In the genomic region with DNA sequence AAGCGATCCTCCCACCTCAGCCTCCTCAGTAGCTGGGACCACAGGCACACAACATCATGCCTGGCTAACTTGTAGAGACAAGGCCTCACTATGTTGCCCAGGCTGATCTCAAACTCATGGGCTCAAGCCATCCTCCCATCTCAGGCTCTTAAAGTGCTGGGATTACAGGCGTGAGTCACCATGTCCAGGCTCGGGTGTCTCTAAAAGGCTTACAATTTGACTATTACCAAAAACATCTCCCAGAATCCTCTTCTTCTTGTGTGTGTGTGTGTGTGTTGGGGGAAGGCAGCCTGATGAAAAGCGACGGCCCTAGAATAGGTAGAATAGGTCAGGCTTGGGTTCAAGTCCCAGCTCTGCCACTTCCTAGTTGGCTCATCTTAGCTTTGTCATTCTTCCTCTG, we compare ENCODE assay signal across 20 cellular contexts. TPM values are rescaled to one million over a fixed set of nuclear protein-coding genes. Genes with fewer than 3 reads are reported as not detected.
DNase-seq lines count a peak whose midpoint lies in the region; ATAC-seq and TF ChIP-seq lines count a peak whose summit lies in the region.
"Had no signal": no experiment of that assay in that cellular context is flagged by ENCODE, and none has a peak within 500 bp of the region (broad histone marks: within the 10 kb centered on the region; RNA-seq: fewer than 3 reads in every experiment).

No MANE protein-coding gene starts in this region.

- H3K79me2 ChIP-seq in SK-N-SH (ENCODE audit: insufficient read depth), result no peaks in the 10 kb centered on the region

- no peaks in the 10 kb centered on the region for H3K4me1 Mint-ChIP-seq in MCF 10A (ENCODE audit: insufficient read depth, unreplicated experiment)

- H3K4me3 Mint-ChIP-seq in MCF 10A (ENCODE audit: unreplicated experiment), result no peak overlapping the region
- H3K4me3 Mint-ChIP-seq: activated CD8-positive, alpha-beta T cell treated with anti-CD3 and anti-CD28 coated beads, Interleukin-2, amount 10 ng/mL, durations not matched to agents 7 days and 5 days; dendritic cell treated with granulocyte-macrophage colony-stimulating factor and Interleukin-4, amounts not matched to agents 40 ng/mL and 50 ng/mL, for 4 days; stimulated activated effector memory CD8-positive, alpha-beta T cell treated with anti-CD3 and anti-CD28 coated beads, Interleukin-12 subunit alpha, Interleukin-12 subunit beta, amount 100 ng/mL, for 72 hours had no signal

- H3F3A ChIP-seq in SK-N-SH (replicated peaks; ENCODE audit: insufficient read depth), result no peaks in the 10 kb centered on the region

- CTCF ChIA-PET in MCF 10A (lab: Yijun Ruan, JAX) (interaction anchor here (0.9 kb wide), 1 partner anchor 79 kb away, joined by 3 read pairs; no protein-coding TSS in a partner anchor), SK-N-SH (lab: Yijun Ruan, JAX) (interaction anchor here (0.6 to 6.5 kb wide), 5 partner anchors 14 to 145 kb away, joined by 3 to 71 read pairs (median 4); no protein-coding TSS in a partner anchor)

- no peaks in the 10 kb centered on the region for H3K36me3 Mint-ChIP-seq in MCF 10A (ENCODE audit: insufficient read depth, unreplicated experiment)
- H3K36me3 Mint-ChIP-seq: stimulated activated effector memory CD8-positive, alpha-beta T cell treated with anti-CD3 and anti-CD28 coated beads, Interleukin-12 subunit alpha, Interleukin-12 subunit beta, amount 100 ng/mL, for 72 hours had no signal

- 65% methylated on average over 5 of the region's 5 CpGs for WGBS in SK-N-SH (ENCODE audit: low lambda C conversion rate)
- 75 to 85% methylated on average over 5 of the region's 5 CpGs for WGBS in testis, 2 donors
- 74 to 100% methylated on average over 1 to 3 of the region's 5 CpGs for WGBS in gastroesophageal sphincter (ENCODE audit: low coverage in 1 of 2), 2 donors

- H3K27ac ChIP-seq in breast epithelium (no peak overlapping the region), SK-N-SH (ENCODE audit: low read depth in 2 of 2, low read length in 1 of 2) (no peak overlapping the region), testis (no peak overlapping the region), gastroesophageal sphincter (no peak overlapping the region)
- H3K27ac ChIP-seq: HL-60, KMS-11, left ventricle myocardium inferior had no signal

- no peak for TF ChIP-seq POLR2A in breast epithelium (IDR thresholded peaks at IDR 0.05)
- no peak for TF ChIP-seq POLR2A in testis (IDR thresholded peaks at IDR 0.05)
- TF ChIP-seq POLR2A in gastroesophageal sphincter (IDR thresholded peaks at IDR 0.05), result no peak

- H3K9me2 ChIP-seq in SK-N-SH, result no peaks in the 10 kb centered on the region

- peak overlapping the region; percentile 70; the same call in 1 of the 2 replicates for H2AFZ ChIP-seq in SK-N-SH (ENCODE audit: low read depth)

- H3K36me3 ChIP-seq in breast epithelium (no peaks in the 10 kb centered on the region), SK-N-SH (replicated peaks in 1 of 2; ENCODE audit: control insufficient read depth in 1 of 2, insufficient read depth in 2 of 2, low read length in 1 of 2) (no peaks in the 10 kb centered on the region), testis (ENCODE audit: low read depth, missing control alignments) (no peaks in the 10 kb centered on the region), gastroesophageal sphincter (no peaks in the 10 kb centered on the region)

- H3K4me1 ChIP-seq in breast epithelium (no peaks in the 10 kb centered on the region), SK-N-SH (ENCODE audit: control insufficient read depth in 1 of 2, insufficient read depth in 2 of 2, low read depth in 1 of 2, low read length in 1 of 2) (no peaks in the 10 kb centered on the region; a peak in 1 of 4 replicates), testis (peaks cover 3% of the 10 kb centered on the region), gastroesophageal sphincter (peaks cover 0 to 18% (median 0%) of the 10 kb centered on the region in 3 donors)

- no peaks in the 10 kb centered on the region for H4K20me1 ChIP-seq in SK-N-SH (ENCODE audit: insufficient read depth)

- H3K27me3 ChIP-seq in breast epithelium (no peaks in the 10 kb centered on the region), SK-N-SH (ENCODE audit: insufficient read depth) (no peaks in the 10 kb centered on the region), testis (no peaks in the 10 kb centered on the region), gastroesophageal sphincter (no peaks in the 10 kb centered on the region)

- H3K9ac ChIP-seq in SK-N-SH, result no peak overlapping the region
- H3K9ac ChIP-seq: KMS-11 had no signal

- TF ChIP-seq CTCF in MCF 10A (IDR thresholded peaks at IDR 0.05; ENCODE audit: unreplicated experiment), result no peak
- no peak for TF ChIP-seq CTCF in breast epithelium (IDR thresholded peaks at IDR 0.05)
- no peak for TF ChIP-seq CTCF in SK-N-SH (IDR thresholded peaks at IDR 0.05)
- no peak for TF ChIP-seq CTCF in fibroblast of mammary gland (conservative IDR thresholded peaks at IDR 0.05; ENCODE audit: control insufficient read depth, insufficient read depth, low read depth, low read length)
- no peak for TF ChIP-seq CTCF in testis (IDR thresholded peaks at IDR 0.05)
- TF ChIP-seq CTCF in gastroesophageal sphincter (IDR thresholded peaks at IDR 0.05), result no peak

- no peak overlapping the region for H3K4me2 ChIP-seq in SK-N-SH
- H3K4me2 ChIP-seq: KMS-11 had no signal

- intact Hi-C loops in MCF 10A (cut with micrococcal nuclease), result no loop called here
- intact Hi-C loops in breast epithelium (cut with DNase I; ENCODE audit: low total_unique reads), result no loop called here
- intact Hi-C loops in testis (cut with DNase I; ENCODE audit: low total_unique reads), result no loop called here

- no peak for ATAC-seq in gastroesophageal sphincter
- ATAC-seq: activated CD8-positive, alpha-beta T cell treated with anti-CD3 and anti-CD28 coated beads, Interleukin-2, amount 10 ng/mL, durations not matched to agents 7 days and 5 days; esophagus mucosa; stimulated activated effector memory CD8-positive, alpha-beta T cell treated with anti-CD3 and anti-CD28 coated beads, Interleukin-12 subunit alpha, Interleukin-12 subunit beta, amount 100 ng/mL, for 72 hours had no signal

- H3K27ac Mint-ChIP-seq in MCF 10A (ENCODE audit: low read depth, unreplicated experiment), result no peak overlapping the region
- H3K27ac Mint-ChIP-seq: activated CD8-positive, alpha-beta T cell treated with anti-CD3 and anti-CD28 coated beads, Interleukin-2, amount 10 ng/mL, durations not matched to agents 7 days and 5 days; dendritic cell treated with granulocyte-macrophage colony-stimulating factor and Interleukin-4, amounts not matched to agents 40 ng/mL and 50 ng/mL, for 4 days; stimulated activated effector memory CD8-positive, alpha-beta T cell treated with anti-CD3 and anti-CD28 coated beads, Interleukin-12 subunit alpha, Interleukin-12 subunit beta, amount 100 ng/mL, for 72 hours had no signal

- BruUV-seq in MCF 10A (replicated peaks; lab: Mats Ljungman, UMichigan), result no TSS peak

- H3K9me3 Mint-ChIP-seq in MCF 10A (ENCODE audit: unreplicated experiment), result no peaks in the 10 kb centered on the region
- H3K9me3 Mint-ChIP-seq: dendritic cell treated with granulocyte-macrophage colony-stimulating factor and Interleukin-4, amounts not matched to agents 40 ng/mL and 50 ng/mL, for 4 days; stimulated activated effector memory CD8-positive, alpha-beta T cell treated with anti-CD3 and anti-CD28 coated beads, Interleukin-12 subunit alpha, Interleukin-12 subunit beta, amount 100 ng/mL, for 72 hours had no signal

- peak; percentile 33 for DNase-seq in MCF 10A (ENCODE audit: unreplicated experiment)
- no peak for DNase-seq in breast epithelium (ENCODE audit: low spot score in 2 of 2)
- DNase-seq in SK-N-SH, result no peak
- peak; percentile 56 for DNase-seq in fibroblast of mammary gland (ENCODE audit: low read depth)
- peak; percentile 48 for DNase-seq in stromal cell of bone marrow (ENCODE audit: low read depth)
- DNase-seq in testis, result no peak
- no peak for DNase-seq in SK-N-DZ (ENCODE audit: low spot score)
- DNase-seq: activated CD8-positive, alpha-beta T cell treated with anti-CD3 and anti-CD28 coated beads, Interleukin-2, amount 10 ng/mL, durations not matched to agents 7 days and 5 days; amniotic stem cell; left ventricle myocardium inferior; NCI-H1694 treated with DMSO at 0.1 percent for 48 hours; NCI-H524 treated with DMSO at 0.1 percent for 48 hours; small intestine had no signal

- no peak overlapping the region for H3K4me3 ChIP-seq in breast epithelium
- no peak overlapping the region for H3K4me3 ChIP-seq in SK-N-SH (ENCODE audit: low read depth in 2 of 2, low read length in 1 of 2)
- H3K4me3 ChIP-seq in fibroblast of mammary gland (ENCODE audit: control insufficient read depth, low read depth, low read length), result no peak overlapping the region
- no peak overlapping the region for H3K4me3 ChIP-seq in testis
- no peak overlapping the region for H3K4me3 ChIP-seq in gastroesophageal sphincter
- H3K4me3 ChIP-seq: left ventricle myocardium inferior had no signal

- POLR2A ChIA-PET in MCF 10A (lab: Yijun Ruan, JAX) (no interaction called here), SK-N-SH (lab: Yijun Ruan, JAX) (no interaction called here)

- TF ChIP-seq RAD21 in SK-N-SH (IDR thresholded peaks at IDR 0.05; ENCODE audit: low read length), result no peak

- H3K9me3 ChIP-seq in breast epithelium (no peaks in the 10 kb centered on the region), SK-N-SH (no peaks in the 10 kb centered on the region), testis (no peaks in the 10 kb centered on the region), gastroesophageal sphincter (no peaks in the 10 kb centered on the region)
- H3K9me3 ChIP-seq: left ventricle myocardium inferior had no signal

- TF ChIP-seq EP300 in SK-N-SH (IDR thresholded peaks at IDR 0.05; ENCODE audit: borderline replicate concordance in 1 of 2, low read depth in 1 of 2, low read length in 1 of 2), result no peak
- no peak for TF ChIP-seq EP300 in gastroesophageal sphincter (IDR thresholded peaks at IDR 0.05)

- H3K27me3 Mint-ChIP-seq in MCF 10A (ENCODE audit: insufficient read depth, unreplicated experiment), result peaks cover 11% of the 10 kb centered on the region

RNA-seq across cellular contexts. Expression of a gene that starts 16.8 kb away (rescaled TPM):
- total RNA-seq in MCF 10A (2022), result not detected in 2 replicates
- total RNA-seq in breast epithelium, result 1 to 10 TPM in 1 of 3 donors, under 1 TPM in 1, not detected in 1; 0.59 to 2.0 TPM
- 1.3 and 1.7 TPM in 2 replicates for polyA plus RNA-seq in SK-N-SH (2012; rRNA removed)
- 1.4 and 1.5 TPM in 2 replicates for polyA plus RNA-seq in SK-N-SH (2012; cell fraction: cytosol; rRNA removed)
- 1.7 and 2.2 TPM in 2 replicates for polyA plus RNA-seq in SK-N-SH (2012; cell fraction: nucleus; rRNA removed)
- 10 to 100 TPM in 1 of 2 donors, 1 to 10 TPM in 1; 7.4 to 14.8 TPM for total RNA-seq in testis
- polyA plus RNA-seq in testis (ENCODE audit: insufficient read depth, low read depth, low replicate concordance), result 25.1 TPM
- 1 to 10 TPM in 1 of 4 donors, under 1 TPM in 3; 0.16 to 9.2 (median 0.70) TPM for total RNA-seq in gastroesophageal sphincter
- polyA plus RNA-seq in SK-N-DZ (2014; cell fraction: cytosol; rRNA removed), result 18.3 and 21.3 TPM in 2 replicates
- 9.6 and 10.6 TPM in 2 replicates for polyA plus RNA-seq in SK-N-DZ (2014; cell fraction: nucleus; rRNA removed)
- total RNA-seq: activated CD8-positive, alpha-beta T cell treated with anti-CD3 and anti-CD28 coated beads, Interleukin-2, amount 10 ng/mL, durations not matched to agents 7 days and 5 days had no signal

RNA-seq across cellular contexts. Expression of a gene that starts 24.5 kb away (rescaled TPM):
- total RNA-seq in MCF 10A (2022), result not detected in 2 replicates
- not detected for total RNA-seq in breast epithelium
- polyA plus RNA-seq in SK-N-SH (2012; rRNA removed), result not detected in 2 replicates
- not detected in 2 replicates for polyA plus RNA-seq in SK-N-SH (2012; cell fraction: cytosol; rRNA removed)
- not detected in 2 replicates for polyA plus RNA-seq in SK-N-SH (2012; cell fraction: nucleus; rRNA removed)
- under 1 TPM in 1 of 2 donors, not detected in 1; 0.94 TPM for total RNA-seq in testis
- polyA plus RNA-seq in testis (ENCODE audit: insufficient read depth, low read depth, low replicate concordance), result 3.6 TPM
- total RNA-seq in gastroesophageal sphincter, result not detected
- not detected in 2 replicates for polyA plus RNA-seq in SK-N-DZ (2014; cell fraction: cytosol; rRNA removed)
- polyA plus RNA-seq in SK-N-DZ (2014; cell fraction: nucleus; rRNA removed), result not detected in 2 replicates
- total RNA-seq: activated CD8-positive, alpha-beta T cell treated with anti-CD3 and anti-CD28 coated beads, Interleukin-2, amount 10 ng/mL, durations not matched to agents 7 days and 5 days; esophagus mucosa; left ventricle myocardium inferior; ureter had no signal

RNA-seq across cellular contexts. Expression of a gene that starts 50.0 kb away (rescaled TPM):
- total RNA-seq in MCF 10A (2022) (0.61 TPM in 1 of 2 replicates, not detected in the other), breast epithelium (1 to 10 TPM in 2 of 3 donors, under 1 TPM in 1; 0.98 to 3.1 (median 1.6) TPM), testis (1 to 10 TPM; 3.3 to 5.0 TPM), gastroesophageal sphincter (1 to 10 TPM in 3 of 4 donors, under 1 TPM in 1; 0.67 to 3.9 (median 3.7) TPM)
- polyA plus RNA-seq in SK-N-SH (2012; rRNA removed) (1.1 and 1.4 TPM in 2 replicates), testis (ENCODE audit: insufficient read depth, low read depth, low replicate concordance) (10.0 TPM)
- 1.4 and 1.6 TPM in 2 replicates for polyA plus RNA-seq in SK-N-SH (2012; cell fraction: cytosol; rRNA removed)
- polyA plus RNA-seq in SK-N-SH (2012; cell fraction: nucleus; rRNA removed), result 1.4 and 1.5 TPM in 2 replicates
- polyA plus RNA-seq in SK-N-DZ (2014; cell fraction: cytosol; rRNA removed), result 3.7 and 4.6 TPM in 2 replicates
- 0.33 and 2.4 TPM in 2 replicates for polyA plus RNA-seq in SK-N-DZ (2014; cell fraction: nucleus; rRNA removed)
- total RNA-seq: ureter had no signal

RNA-seq across cellular contexts. Expression of a gene that starts 59.1 kb away (rescaled TPM):
- 1,764 and 2,069 TPM in 2 replicates for total RNA-seq in MCF 10A (2022)
- total RNA-seq in breast epithelium, result under 1 TPM in 2 of 3 donors, not detected in 1; under 0.01 TPM
- polyA plus RNA-seq in SK-N-SH (2012; rRNA removed), result not detected in 2 replicates
- not detected in 2 replicates for polyA plus RNA-seq in SK-N-SH (2012; cell fraction: cytosol; rRNA removed)
- polyA plus RNA-seq in SK-N-SH (2012; cell fraction: nucleus; rRNA removed), result not detected in 2 replicates
- under 1 TPM; under 0.01 TPM for total RNA-seq in testis
- not detected for polyA plus RNA-seq in testis (ENCODE audit: insufficient read depth, low read depth, low replicate concordance)
- under 1 TPM in 1 of 4 donors, not detected in 3; under 0.01 TPM for total RNA-seq in gastroesophageal sphincter
- polyA plus RNA-seq in SK-N-DZ (2014; cell fraction: cytosol; rRNA removed), result not detected in 2 replicates
- polyA plus RNA-seq in SK-N-DZ (2014; cell fraction: nucleus; rRNA removed), result not detected in 2 replicates
- polyA plus RNA-seq: small intestine had no signal

Comparison
In these comparisons a context has a peak if more than half of its experiments do, and no peak if none do; other contexts are left out.
1. DNase-seq: peak in MCF 10A (single experiment), fibroblast of mammary gland (single experiment) and stromal cell of bone marrow (single experiment); none in breast epithelium (0 of 2), SK-N-SH (single experiment), testis (single experiment) and SK-N-DZ (single experiment).